ENCODE assay signal across 10 cellular contexts in genomic region chr20:50138479-50139393, GRCh38. TPM values are rescaled to one million over a fixed set of nuclear protein-coding genes. Genes with fewer than 3 reads are reported as not detected.
DNase-seq lines count a peak whose midpoint lies in the region; ATAC-seq and TF ChIP-seq lines count a peak whose summit lies in the region.
"Had no signal": no experiment of that assay in that cellular context is flagged by ENCODE, and none has a peak within 500 bp of the region (broad histone marks: within the 10 kb centered on the region; RNA-seq: fewer than 3 reads in every experiment).

No MANE protein-coding gene starts in this region.

- peaks cover 94% of the 10 kb centered on the region for H3K79me2 ChIP-seq in osteoblast (ENCODE audit: insufficient read depth, low read length)

- no peaks in the 10 kb centered on the region for H3K27me3 ChIP-seq in BLaER1 treated with 17β-estradiol and CSF1 and Interleukin-3, amounts not matched to agents 10 nM and 100 nM
- no peaks in the 10 kb centered on the region for H3K27me3 ChIP-seq in foreskin keratinocyte
- no peaks in the 10 kb centered on the region for H3K27me3 ChIP-seq in osteoblast (ENCODE audit: insufficient read depth, low read length)

- peaks cover 6 to 69% (median 47%) of the 10 kb centered on the region in 10 experiments; a peak in 18 of 20 replicates for H3K4me1 ChIP-seq in BLaER1 treated with 17β-estradiol and CSF1 and Interleukin-3, amounts not matched to agents 10 nM and 100 nM
- peaks cover 47% of the 10 kb centered on the region for H3K4me1 ChIP-seq in foreskin keratinocyte
- H3K4me1 ChIP-seq in osteoblast (ENCODE audit: insufficient read depth, low read length), result peaks cover 35% of the 10 kb centered on the region

- no peak overlapping the region for H3K27ac Mint-ChIP-seq in effector memory CD8-positive, alpha-beta T cell

- peak; percentile 57 for ATAC-seq in foreskin keratinocyte
- ATAC-seq in effector memory CD8-positive, alpha-beta T cell (replicated peaks), result no peak

- H3K9me3 Mint-ChIP-seq in effector memory CD8-positive, alpha-beta T cell, result no peaks in the 10 kb centered on the region

- H3K4me2 ChIP-seq in BLaER1 treated with 17β-estradiol and CSF1 and Interleukin-3, amounts not matched to agents 10 nM and 100 nM, result peak overlapping the region in 7 of 11 experiments; percentile 6 to 51 (median 19); a peak in 5 of 22 replicates
- H3K4me2 ChIP-seq in osteoblast (ENCODE audit: insufficient read depth, low read length), result peak overlapping the region; percentile 9

- peaks cover 72 to 98% (median 91%) of the 10 kb centered on the region in 11 experiments for H3K36me3 ChIP-seq in BLaER1 treated with 17β-estradiol and CSF1 and Interleukin-3, amounts not matched to agents 10 nM and 100 nM
- peaks cover 51% of the 10 kb centered on the region for H3K36me3 ChIP-seq in osteoblast (ENCODE audit: insufficient read depth, low read length)

- peak overlapping the region in 8 of 11 experiments; percentile 2 to 47 (median 34); a peak in 13 of 22 replicates for H3K27ac ChIP-seq in BLaER1 treated with 17β-estradiol and CSF1 and Interleukin-3, amounts not matched to agents 10 nM and 100 nM
- H3K27ac ChIP-seq in foreskin keratinocyte (peak overlapping the region; percentile 95), osteoblast (ENCODE audit: low read depth, low read length) (peak overlapping the region; percentile 82)

- DNase-seq in RPMI7951 (ENCODE audit: low read depth), result peak; percentile 100
- peak in 1 of 2 donors; percentile 13 for DNase-seq in foreskin keratinocyte
- no peak for DNase-seq in osteoblast (ENCODE audit: insufficient read length, low spot score, missing footprints)
- no peak for DNase-seq in effector memory CD8-positive, alpha-beta T cell
- DNase-seq in activated CD4-positive, alpha-beta T cell treated with anti-CD3 and anti-CD28 coated beads, Interleukin-2, amount 50 U/mL, for 1 hour, result no peak
- DNase-seq in NCI-H524 treated with DMSO at 0.1 percent for 48 hours (lab: John Stamatoyannopoulos, UW), result no peak
- DNase-seq in activated CD4-positive, alpha-beta T cell treated with anti-CD3 and anti-CD28 coated beads for 1 hour, result no peak
- DNase-seq: activated CD8-positive, alpha-beta memory T cell treated with anti-CD3 and anti-CD28 coated beads, Interleukin-2, amount 50 U/mL, for 48 hours; EL had no signal

- H2AFZ ChIP-seq in osteoblast (ENCODE audit: low read length), result no peak overlapping the region

- H3K4me3 ChIP-seq in BLaER1 treated with 17β-estradiol and CSF1 and Interleukin-3, amounts not matched to agents 10 nM and 100 nM, result no peak overlapping the region
- no peak overlapping the region for H3K4me3 ChIP-seq in osteoblast (ENCODE audit: insufficient read depth, low read length)

- H3K4me3 Mint-ChIP-seq in effector memory CD8-positive, alpha-beta T cell, result no peak overlapping the region

- peaks cover 9 to 95% (median 74%) of the 10 kb centered on the region in 11 experiments; a peak in 19 of 22 replicates for H4K20me1 ChIP-seq in BLaER1 treated with 17β-estradiol and CSF1 and Interleukin-3, amounts not matched to agents 10 nM and 100 nM
- H4K20me1 ChIP-seq in osteoblast (ENCODE audit: insufficient read depth, low read length), result peaks cover 17% of the 10 kb centered on the region

- peaks cover 37% of the 10 kb centered on the region for H3K36me3 Mint-ChIP-seq in effector memory CD8-positive, alpha-beta T cell (ENCODE audit: insufficient read depth)

- H3K9me3 ChIP-seq in BLaER1 treated with 17β-estradiol and CSF1 and Interleukin-3, amounts not matched to agents 10 nM and 100 nM (replicated peaks in 1 of 11), result no peaks in the 10 kb centered on the region
- H3K9me3 ChIP-seq in osteoblast (ENCODE audit: low read depth, low read length), result no peaks in the 10 kb centered on the region

- peak; percentile 58 for TF ChIP-seq CTCF in foreskin keratinocyte (conservative IDR thresholded peaks at IDR 0.05)
- peak; percentile 23 for TF ChIP-seq CTCF in osteoblast (IDR thresholded peaks at IDR 0.05; ENCODE audit: extremely low read depth, low read depth, low read length)

- no peaks in the 10 kb centered on the region for H3K27me3 Mint-ChIP-seq in effector memory CD8-positive, alpha-beta T cell

- H3K9ac ChIP-seq in BLaER1 treated with 17β-estradiol and CSF1 and Interleukin-3, amounts not matched to agents 10 nM and 100 nM, result peak overlapping the region in 6 of 11 experiments; percentile 17 to 44 (median 26); a peak in 10 of 22 replicates

- peaks cover 36 to 37% of the 10 kb centered on the region in 2 donors for H3K4me1 Mint-ChIP-seq in effector memory CD8-positive, alpha-beta T cell (ENCODE audit: low read depth in 2 of 2)

RNA-seq across cellular contexts. Expression of gene PEDS1, which starts 14.8 kb away (rescaled TPM):
- 54.2 and 56.1 TPM in 2 replicates for total RNA-seq in RPMI7951 (2014; rRNA removed; shearing (Covaris generic))
- 58.2 and 67.4 TPM in 2 replicates for total RNA-seq in foreskin keratinocyte
- 57.0 and 65.6 TPM in 2 replicates for polyA plus RNA-seq in foreskin keratinocyte
- 33.3 and 37.6 TPM in 2 replicates for total RNA-seq in osteoblast

RNA-seq across cellular contexts. Expression of gene UBE2V1, which starts 25.8 kb away (rescaled TPM):
- total RNA-seq in RPMI7951 (2014; rRNA removed; shearing (Covaris generic)), result 134 and 174 TPM in 2 replicates
- total RNA-seq in foreskin keratinocyte (79.8 and 81.9 TPM in 2 replicates), osteoblast (90.8 and 100 TPM in 2 replicates)
- 82.0 and 85.8 TPM in 2 replicates for polyA plus RNA-seq in foreskin keratinocyte

RNA-seq across cellular contexts. Expression of gene CEBPB, which starts 51.9 kb away (rescaled TPM):
- total RNA-seq in RPMI7951 (2014; rRNA removed; shearing (Covaris generic)), result 27.9 and 36.7 TPM in 2 replicates
- total RNA-seq in foreskin keratinocyte, result 24.1 and 25.7 TPM in 2 replicates
- 31.9 and 32.3 TPM in 2 replicates for polyA plus RNA-seq in foreskin keratinocyte
- total RNA-seq in osteoblast, result 75.7 and 79.3 TPM in 2 replicates

Comparison
In these comparisons a context has a peak if more than half of its experiments do, and no peak if none do; other contexts are left out.
1. H3K27ac ChIP-seq: peak in every context shown above with its lines; median percentile 95 in foreskin keratinocyte; 82 in osteoblast; 34 in BLaER1 treated with 17β-estradiol and CSF1 and Interleukin-3, amounts not matched to agents 10 nM and 100 nM.